Comparison of ENCODE assay signal across 9 cellular contexts in genomic region chr10:89332718-89333281, GRCh38. TPM values are rescaled to one million over a fixed set of nuclear protein-coding genes. Genes with fewer than 3 reads are reported as not detected.
DNase-seq lines count a peak whose midpoint lies in the region; ATAC-seq, FAIRE-seq and TF ChIP-seq lines count a peak whose summit lies in the region.
"Had no signal": no experiment of that assay in that cellular context is flagged by ENCODE, and none has a peak within 500 bp of the region (broad histone marks: within the 10 kb centered on the region; RNA-seq: fewer than 3 reads in every experiment).

No MANE protein-coding gene starts in this region.

- DNase-seq in bronchial epithelial cell (ENCODE audit: low read depth) (peak; percentile 5), myocyte (ENCODE audit: low read depth) (peak; percentile 43), H54 (ENCODE audit: insufficient read length, low spot score) (no peak), RWPE1 (ENCODE audit: low spot score) (no peak), NCI-H1930 (lab: John Stamatoyannopoulos, UW) (no peak), GM19238 (ENCODE audit: insufficient read length, low spot score) (no peak)

- CTCF ChIA-PET in RWPE1 (lab: Yijun Ruan, JAX): interaction anchor here (0.9 to 1.1 kb wide), 2 partner anchors 37 to 400 kb away, joined by 3 to 4 read pairs; no protein-coding TSS in a partner anchor

- POLR2A ChIA-PET in RWPE1 (lab: Yijun Ruan, JAX; ENCODE audit: low non-redundant PET): no interaction called here

- H3K36me3 Mint-ChIP-seq in IgD-negative memory B cell: no peaks in the 10 kb centered on the region

- H3K27me3 ChIP-seq in bronchial epithelial cell (ENCODE audit: control insufficient read depth, insufficient read depth, low read length): no peaks in the 10 kb centered on the region

- H3K27ac ChIP-seq in RWPE1: no peak overlapping the region

- TF ChIP-seq POLR2A in H54 (IDR thresholded peaks at IDR 0.05; ENCODE audit: low read depth, low read length): no peak

- H3K36me3 ChIP-seq in bronchial epithelial cell (ENCODE audit: control insufficient read depth, insufficient read depth, low read length): no peaks in the 10 kb centered on the region

- H3K4me3 ChIP-seq in bronchial epithelial cell (ENCODE audit: low read depth, low read length): no peak overlapping the region

- no peaks in the 10 kb centered on the region for H3K9me3 Mint-ChIP-seq in IgD-negative memory B cell

- H3K4me1 Mint-ChIP-seq in IgD-negative memory B cell: peaks cover 35 to 38% (median 38%) of the 10 kb centered on the region in 3 donors

- H3K4me3 Mint-ChIP-seq in IgD-negative memory B cell: peak overlapping the region; percentile 81 to 93 (median 82)

- TF ChIP-seq CTCF in bronchial epithelial cell (IDR thresholded peaks at IDR 0.05; ENCODE audit: insufficient read depth, low read length, severe bottlenecking): no peak
- TF ChIP-seq CTCF in RWPE1 (conservative IDR thresholded peaks at IDR 0.05; ENCODE audit: low read depth): no peak

- peak overlapping the region; percentile 80 to 97 (median 93) for H3K27ac Mint-ChIP-seq in IgD-negative memory B cell

- no peaks in the 10 kb centered on the region for H3K27me3 Mint-ChIP-seq in IgD-negative memory B cell

- ATAC-seq in GM18907 (IDR thresholded peaks at IDR 0.05; ENCODE audit: unreplicated experiment): peak; percentile 25

- FAIRE-seq in bronchial epithelial cell (lab: Jason Lieb, UNC): no peak
- FAIRE-seq in H54 (lab: Jason Lieb, UNC): no peak

RNA-seq across cellular contexts. Expression of gene IFIT3, which starts 5.0 kb away (rescaled TPM):
- polyA plus RNA-seq in IgD-negative memory B cell: 16.9 TPM
- total RNA-seq in bronchial epithelial cell: 0.13 and 0.26 TPM in 2 replicates
- 12.3 and 21.8 TPM in 2 replicates for total RNA-seq in myocyte
- polyA plus RNA-seq in myocyte (2012): 5.3 TPM

RNA-seq across cellular contexts. Expression of gene IFIT2, which starts 31.0 kb away (rescaled TPM):
- polyA plus RNA-seq in IgD-negative memory B cell: 13.6 TPM
- 0.13 and 0.26 TPM in 2 replicates for total RNA-seq in bronchial epithelial cell
- 4.5 and 7.1 TPM in 2 replicates for total RNA-seq in myocyte
- 3.0 TPM for polyA plus RNA-seq in myocyte (2012)

RNA-seq across cellular contexts. Expression of gene IFIT1B, which starts 45.1 kb away (rescaled TPM):
- not detected for polyA plus RNA-seq in IgD-negative memory B cell
- not detected in 2 replicates for total RNA-seq in bronchial epithelial cell
- not detected in 2 replicates for total RNA-seq in myocyte
- polyA plus RNA-seq in myocyte (2012): not detected
- total RNA-seq: SK-MEL-5 had no signal

RNA-seq across cellular contexts. Expression of gene IFIT1, which starts 59.6 kb away (rescaled TPM):
- 8.5 TPM for polyA plus RNA-seq in IgD-negative memory B cell
- total RNA-seq in bronchial epithelial cell (0.26 TPM in 2 replicates), myocyte (22.7 and 49.0 TPM in 2 replicates)
- 5.6 TPM for polyA plus RNA-seq in myocyte (2012)

Comparison
In these comparisons a context has a peak if more than half of its experiments do, and no peak if none do; other contexts are left out.
1. DNase-seq: peak in bronchial epithelial cell (single experiment) and myocyte (single experiment); none in H54 (single experiment), RWPE1 (single experiment), NCI-H1930 (0 of 2) and GM19238 (single experiment).
2. RNA of gene IFIT3, which starts 5.0 kb away (total RNA-seq): 12.3 to 21.8 TPM in myocyte; 0.13 to 0.26 TPM in bronchial epithelial cell; every median in the first group is over 10 times any median in the second.